In the genomic region with DNA sequence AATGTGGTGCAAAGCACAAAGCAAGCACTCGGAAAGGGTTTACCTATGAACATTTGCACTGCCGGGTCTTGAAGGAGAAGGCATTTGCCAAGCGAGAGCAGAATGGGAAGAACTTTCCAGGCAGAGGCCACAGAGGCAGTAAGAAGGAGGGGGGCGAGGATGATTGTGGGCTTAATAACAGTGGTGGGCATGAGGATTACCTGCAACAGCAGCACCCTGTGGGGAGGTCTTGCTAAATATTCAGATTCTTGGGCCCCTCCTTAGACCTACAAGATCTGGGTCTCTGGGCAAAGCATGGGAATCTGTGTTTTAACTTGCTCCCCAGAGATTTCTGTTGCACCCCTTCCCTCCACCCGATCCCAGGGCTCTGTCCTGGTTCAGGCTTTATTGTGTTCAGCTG, we compare ENCODE assay signal across 16 cellular contexts.
DNase-seq lines count a peak whose midpoint lies in the region; ATAC-seq and TF ChIP-seq lines count a peak whose summit lies in the region.
"Had no signal": no experiment of that assay in that cellular context is flagged by ENCODE, and none has a peak within 500 bp of the region (broad histone marks: within the 10 kb centered on the region; RNA-seq: fewer than 3 reads in every experiment).

No MANE protein-coding gene starts in this region.

- H3K27me3 ChIP-seq in thyroid gland = no peaks in the 10 kb centered on the region
- H3K27me3 ChIP-seq: breast epithelium, Peyer's patch had no signal

- ATAC-seq in activated naive CD8-positive, alpha-beta T cell treated with anti-CD3 and anti-CD28 coated beads, Interleukin-2, amount 50 U/mL, for 24 hours = no peak
- ATAC-seq in GM18520 (IDR thresholded peaks at IDR 0.05; ENCODE audit: unreplicated experiment) = no peak

- H3K36me3 ChIP-seq in thyroid gland = no peaks in the 10 kb centered on the region
- H3K36me3 ChIP-seq: breast epithelium, colonic mucosa, Peyer's patch had no signal

- H3K4me1 ChIP-seq in thyroid gland = peaks cover 26 to 39% of the 10 kb centered on the region in 2 donors
- H3K4me1 ChIP-seq: breast epithelium, colonic mucosa had no signal

- no peaks in the 10 kb centered on the region for H3K9me3 ChIP-seq in thyroid gland
- H3K9me3 ChIP-seq: breast epithelium, colonic mucosa had no signal

- H3K4me1 Mint-ChIP-seq in activated naive CD8-positive, alpha-beta T cell (ENCODE audit: low read depth) = peaks cover 21% of the 10 kb centered on the region
- H3K4me1 Mint-ChIP-seq in activated naive CD8-positive, alpha-beta T cell treated with anti-CD3 and anti-CD28 coated beads, Interleukin-2, amount 50 U/mL, for 24 hours = peaks cover 17% of the 10 kb centered on the region
- peaks cover 16% of the 10 kb centered on the region for H3K4me1 Mint-ChIP-seq in endothelial cell (ENCODE audit: unreplicated experiment)
- H3K4me1 Mint-ChIP-seq in neural crest cell = peaks cover 26% of the 10 kb centered on the region

- no peak for TF ChIP-seq POLR2A in thyroid gland (IDR thresholded peaks at IDR 0.05)

- no peak for DNase-seq in activated naive CD8-positive, alpha-beta T cell treated with anti-CD3 and anti-CD28 coated beads, Interleukin-2, amount 50 U/mL, for 24 hours
- DNase-seq in endothelial cell (ENCODE audit: low spot score) (no peak), neural crest cell (ENCODE audit: low read depth, low spot score) (no peak), NCI-H1436 treated with DMSO at 0.1 percent for 48 hours (lab: John Stamatoyannopoulos, UW) (no peak), thyroid gland (no peak), NCI-H2081 treated with DMSO at 0.1 percent for 48 hours (lab: John Stamatoyannopoulos, UW) (no peak)
- DNase-seq: mesendoderm had no signal

- WGBS in thyroid gland, 2 donors = 90 to 92% methylated on average over 5 of the region's 5 CpGs

- no peak overlapping the region for H3K27ac ChIP-seq in thyroid gland

- intact Hi-C loops in thyroid gland (cut with DNase I) = loop anchor here (2.0 to 10.0 kb wide), 2 partner anchors 84 to 138 kb away; no protein-coding TSS in a partner anchor

- H3K27me3 Mint-ChIP-seq in activated naive CD8-positive, alpha-beta T cell = peaks cover 18% of the 10 kb centered on the region
- peaks cover 44% of the 10 kb centered on the region for H3K27me3 Mint-ChIP-seq in activated naive CD8-positive, alpha-beta T cell treated with anti-CD3 and anti-CD28 coated beads, Interleukin-2, amount 50 U/mL, for 24 hours
- H3K27me3 Mint-ChIP-seq in endothelial cell (ENCODE audit: unreplicated experiment) (peaks cover 4% of the 10 kb centered on the region), neural crest cell (ENCODE audit: low read depth) (peaks cover 2% of the 10 kb centered on the region)

- H3K4me3 Mint-ChIP-seq in activated naive CD8-positive, alpha-beta T cell = peak overlapping the region; percentile 91
- H3K4me3 Mint-ChIP-seq in activated naive CD8-positive, alpha-beta T cell treated with anti-CD3 and anti-CD28 coated beads, Interleukin-2, amount 50 U/mL, for 24 hours = no peak overlapping the region
- peak overlapping the region; percentile 10 for H3K4me3 Mint-ChIP-seq in endothelial cell (ENCODE audit: unreplicated experiment)
- peak overlapping the region; percentile 91 for H3K4me3 Mint-ChIP-seq in neural crest cell

- TF ChIP-seq CTCF in endothelial cell (IDR thresholded peaks at IDR 0.05; ENCODE audit: unreplicated experiment) (no peak), neural crest cell (conservative IDR thresholded peaks at IDR 0.05) (no peak), thyroid gland (IDR thresholded peaks at IDR 0.05) (no peak)

- H3K9me3 Mint-ChIP-seq in activated naive CD8-positive, alpha-beta T cell (ENCODE audit: low read depth) = no peaks in the 10 kb centered on the region
- H3K9me3 Mint-ChIP-seq in activated naive CD8-positive, alpha-beta T cell treated with anti-CD3 and anti-CD28 coated beads, Interleukin-2, amount 50 U/mL, for 24 hours = no peaks in the 10 kb centered on the region
- H3K9me3 Mint-ChIP-seq in endothelial cell (ENCODE audit: unreplicated experiment) (no peaks in the 10 kb centered on the region), neural crest cell (no peaks in the 10 kb centered on the region)
- H3K9me3 Mint-ChIP-seq: naive thymus-derived CD4-positive, alpha-beta T cell; T-helper 1 cell treated with Interleukin-12 subunit alpha and Interleukin-12 subunit beta and Interleukin-4 antibody, amounts not matched to agents 30 μg/mL and 1 μg/mL, for 36 hours had no signal

- no peaks in the 10 kb centered on the region for H3K36me3 Mint-ChIP-seq in activated naive CD8-positive, alpha-beta T cell
- H3K36me3 Mint-ChIP-seq in activated naive CD8-positive, alpha-beta T cell treated with anti-CD3 and anti-CD28 coated beads, Interleukin-2, amount 50 U/mL, for 24 hours (ENCODE audit: low read depth) = no peaks in the 10 kb centered on the region
- H3K36me3 Mint-ChIP-seq in endothelial cell (ENCODE audit: low read depth, unreplicated experiment) (no peaks in the 10 kb centered on the region), neural crest cell (ENCODE audit: low read depth) (no peaks in the 10 kb centered on the region)
- H3K36me3 Mint-ChIP-seq: naive thymus-derived CD4-positive, alpha-beta T cell had no signal

- H3K27ac Mint-ChIP-seq in activated naive CD8-positive, alpha-beta T cell = no peak overlapping the region
- no peak overlapping the region for H3K27ac Mint-ChIP-seq in activated naive CD8-positive, alpha-beta T cell treated with anti-CD3 and anti-CD28 coated beads, Interleukin-2, amount 50 U/mL, for 24 hours
- H3K27ac Mint-ChIP-seq in endothelial cell (ENCODE audit: unreplicated experiment) (no peak overlapping the region), neural crest cell (ENCODE audit: unreplicated experiment) (no peak overlapping the region)
- H3K27ac Mint-ChIP-seq: B cell; T-helper 1 cell treated with Interleukin-12 subunit alpha and Interleukin-12 subunit beta and Interleukin-4 antibody, amounts not matched to agents 30 μg/mL and 1 μg/mL, for 36 hours had no signal

- no peak overlapping the region for H3K4me3 ChIP-seq in thyroid gland (replicated peaks in 1 of 3)
- H3K4me3 ChIP-seq: colonic mucosa, GM12878 had no signal
